ENCODE assay signal across 20 cellular contexts in genomic region chr13:47546265-47546962, GRCh38.
"Had no signal": no experiment of that assay in that cellular context is flagged by ENCODE, and none has a peak within 500 bp of the region (broad histone marks: within the 10 kb centered on the region; RNA-seq: fewer than 3 reads in every experiment).

No MANE protein-coding gene starts in this region.

- H3K36me3 ChIP-seq: esophagus squamous epithelium, neutrophil, ovary, prostate gland had no signal

- H3K9me3 ChIP-seq: esophagus squamous epithelium, neutrophil, ovary, prostate gland, SK-N-SH, testis had no signal

- DNase-seq: activated CD8-positive, alpha-beta memory T cell treated with anti-CD3 and anti-CD28 coated beads for 24 hours; activated CD8-positive, alpha-beta memory T cell treated with anti-CD3 and anti-CD28 coated beads, Interleukin-2, amount 50 U/mL, for 4 hours; activated naive CD4-positive, alpha-beta T cell treated with Interleukin-2 at 50 U/mL for 16 hours; activated naive CD8-positive, alpha-beta T cell treated with anti-CD3 and anti-CD28 coated beads for 36 hours; activated T-cell treated with anti-CD3 and anti-CD28 coated beads, Interleukin-2, amount 50 U/mL, for 48 hours; esophagus squamous epithelium; kidney; mesendoderm; natural killer cell; ovary; SIG-M5; small intestine; stimulated activated CD4-positive, alpha-beta T cell treated with anti-CD3 and anti-CD28 coated beads, Interleukin-2, amount 100 ng/mL, for 48 hours; stimulated activated CD8-positive, alpha-beta memory T cell treated with anti-CD3 and anti-CD28 coated beads, Interleukin-4, amount 100 ng/mL, for 48 hours; stimulated activated naive B cell treated with anti-CD40 and anti-IgM and Interleukin-4, amounts not matched to agents 10 μg/mL and 1 μg/mL and 100 μg/mL, for 72 hours had no signal

- H3K4me3 ChIP-seq: coronary artery, esophagus squamous epithelium, ovary, prostate gland, testis had no signal

- H3K27me3 ChIP-seq: esophagus squamous epithelium, neutrophil, ovary, testis had no signal

- H3K4me1 ChIP-seq: prostate gland, testis had no signal

- H3K27ac ChIP-seq: coronary artery, neutrophil, ovary, prostate gland, testis had no signal

- ATAC-seq: natural killer cell; stimulated activated naive B cell treated with anti-CD40 and anti-IgM and Interleukin-4, amounts not matched to agents 10 μg/mL and 1 μg/mL and 100 μg/mL, for 72 hours had no signal
